ENCODE assay signal across 30 cellular contexts in genomic region chr18:67373636-67374035, GRCh38.
"Had no signal": no experiment of that assay in that cellular context is flagged by ENCODE, and none has a peak within 500 bp of the region (broad histone marks: within the 10 kb centered on the region; RNA-seq: fewer than 3 reads in every experiment).

No MANE protein-coding gene starts in this region.

- H3K27ac Mint-ChIP-seq: activated B cell treated with CpG ODN at 0.5 μM for 24 hours; activated CD8-positive, alpha-beta T cell treated with anti-CD3 and anti-CD28 coated beads for 36 hours; activated naive CD4-positive, alpha-beta T cell treated with anti-CD3 and anti-CD28 coated beads for 36 hours; activated naive CD4-positive, alpha-beta T cell treated with anti-CD3 and anti-CD28 coated beads, Interleukin-2, amount 50 U/mL, for 24 hours; activated naive CD8-positive, alpha-beta T cell treated with anti-CD3 and anti-CD28 coated beads for 36 hours; activated naive CD8-positive, alpha-beta T cell treated with anti-CD3 and anti-CD28 coated beads, Interleukin-2, amount 50 U/mL, for 24 hours; activated T-helper 17 cell treated with anti-CD3 and anti-CD28 coated beads, Interleukin-2, amount 50 U/mL, for 72 hours; T-helper 17 cell; T-helper 2 cell treated with Interferon-gamma antibody and Interleukin-4, amounts not matched to agents 5 μg/mL and 100 μg/mL, for 36 hours had no signal

- H3K27me3 Mint-ChIP-seq: activated B cell treated with CpG ODN at 0.5 μM for 24 hours; activated naive CD4-positive, alpha-beta T cell treated with anti-CD3 and anti-CD28 coated beads, Interleukin-2, amount 50 U/mL, for 24 hours; activated naive CD8-positive, alpha-beta T cell treated with anti-CD3 and anti-CD28 coated beads for 36 hours; activated naive CD8-positive, alpha-beta T cell treated with anti-CD3 and anti-CD28 coated beads, Interleukin-2, amount 50 U/mL, for 24 hours; activated T-helper 17 cell treated with anti-CD3 and anti-CD28 coated beads, Interleukin-2, amount 50 U/mL, for 72 hours; T-helper 17 cell had no signal

- H3K9me3 Mint-ChIP-seq: activated B cell treated with CpG ODN at 0.5 μM for 24 hours; activated CD8-positive, alpha-beta T cell treated with anti-CD3 and anti-CD28 coated beads for 36 hours; activated naive CD4-positive, alpha-beta T cell treated with anti-CD3 and anti-CD28 coated beads for 36 hours; activated naive CD4-positive, alpha-beta T cell treated with anti-CD3 and anti-CD28 coated beads, Interleukin-2, amount 50 U/mL, for 24 hours; activated naive CD8-positive, alpha-beta T cell treated with anti-CD3 and anti-CD28 coated beads, Interleukin-2, amount 50 U/mL, for 24 hours; activated T-helper 17 cell treated with anti-CD3 and anti-CD28 coated beads, Interleukin-2, amount 50 U/mL, for 72 hours; T-helper 2 cell treated with Interferon-gamma antibody and Interleukin-4, amounts not matched to agents 5 μg/mL and 100 μg/mL, for 36 hours had no signal

- H3K4me3 ChIP-seq: adrenal gland, body of pancreas, colonic mucosa, esophagus squamous epithelium, gastrocnemius medialis had no signal

- H3K4me1 Mint-ChIP-seq: activated B cell treated with CpG ODN at 0.5 μM for 24 hours; activated naive CD4-positive, alpha-beta T cell treated with anti-CD3 and anti-CD28 coated beads, Interleukin-2, amount 50 U/mL, for 24 hours; activated naive CD8-positive, alpha-beta T cell treated with anti-CD3 and anti-CD28 coated beads for 36 hours; activated naive CD8-positive, alpha-beta T cell treated with anti-CD3 and anti-CD28 coated beads, Interleukin-2, amount 50 U/mL, for 24 hours; activated T-helper 17 cell treated with anti-CD3 and anti-CD28 coated beads, Interleukin-2, amount 50 U/mL, for 72 hours; T-helper 17 cell had no signal

- H3K27me3 ChIP-seq: adrenal gland, body of pancreas, colonic mucosa, esophagus squamous epithelium, foreskin keratinocyte, gastrocnemius medialis had no signal

- H3K27ac ChIP-seq: adrenal gland, body of pancreas, colonic mucosa, epithelial cell of prostate, esophagus squamous epithelium, foreskin keratinocyte, gastrocnemius medialis, WERI-Rb-1 had no signal

- H3K9me3 ChIP-seq: adrenal gland, body of pancreas, colonic mucosa, esophagus squamous epithelium, gastrocnemius medialis had no signal

- H3K4me1 ChIP-seq: adrenal gland, body of pancreas, colonic mucosa, esophagus squamous epithelium, foreskin keratinocyte, gastrocnemius medialis had no signal

- DNase-seq: activated B cell treated with CpG ODN at 0.5 μM for 24 hours; activated CD4-positive, alpha-beta T cell treated with anti-CD3 and anti-CD28 coated beads for 48 hours; activated CD4-positive, alpha-beta T cell treated with anti-CD3 and anti-CD28 coated beads, Interleukin-2, amount 50 U/mL, for 1 hour; activated CD4-positive, alpha-beta T cell treated with anti-CD3 and anti-CD28 coated beads, Interleukin-2, amount 50 U/mL, for 48 hours; activated CD8-positive, alpha-beta memory T cell treated with anti-CD3 and anti-CD28 coated beads for 24 hours; activated CD8-positive, alpha-beta T cell treated with anti-CD3 and anti-CD28 coated beads for 36 hours; activated effector memory CD4-positive, alpha-beta T cell treated with anti-CD3 and anti-CD28 coated beads, Interleukin-2, amount 50 U/mL, for 16 hours; activated naive CD4-positive, alpha-beta T cell treated with anti-CD3 and anti-CD28 coated beads for 36 hours; activated naive CD8-positive, alpha-beta T cell treated with anti-CD3 and anti-CD28 coated beads for 36 hours; activated naive CD8-positive, alpha-beta T cell treated with anti-CD3 and anti-CD28 coated beads, Interleukin-2, amount 50 U/mL, for 24 hours; activated T-cell treated with anti-CD3 and anti-CD28 coated beads, Interleukin-2, amount 50 U/mL, for 4 hours; adrenal gland; amygdala; aorta; body of pancreas; caudate nucleus; colonic mucosa; effector CD8-positive, alpha-beta T cell; esophagus squamous epithelium; foreskin keratinocyte; gastrocnemius medialis; glutamatergic neuron; T-helper 1 cell; T-helper 17 cell; T1000; WERI-Rb-1 had no signal

- H3K36me3 ChIP-seq: adrenal gland, colonic mucosa, esophagus squamous epithelium, gastrocnemius medialis, WERI-Rb-1 had no signal

- H3K4me3 Mint-ChIP-seq: activated B cell treated with CpG ODN at 0.5 μM for 24 hours; activated CD8-positive, alpha-beta T cell treated with anti-CD3 and anti-CD28 coated beads for 36 hours; activated naive CD4-positive, alpha-beta T cell treated with anti-CD3 and anti-CD28 coated beads for 36 hours; activated naive CD4-positive, alpha-beta T cell treated with anti-CD3 and anti-CD28 coated beads, Interleukin-2, amount 50 U/mL, for 24 hours; activated naive CD8-positive, alpha-beta T cell treated with anti-CD3 and anti-CD28 coated beads for 36 hours; activated naive CD8-positive, alpha-beta T cell treated with anti-CD3 and anti-CD28 coated beads, Interleukin-2, amount 50 U/mL, for 24 hours; activated T-cell treated with anti-CD3 and anti-CD28 coated beads, Interleukin-2, amount 50 U/mL, for 4 hours; activated T-helper 17 cell treated with anti-CD3 and anti-CD28 coated beads, Interleukin-2, amount 50 U/mL, for 72 hours; T-helper 17 cell; T-helper 2 cell treated with Interferon-gamma antibody and Interleukin-4, amounts not matched to agents 5 μg/mL and 100 μg/mL, for 36 hours had no signal

- H3K36me3 Mint-ChIP-seq: activated naive CD4-positive, alpha-beta T cell treated with anti-CD3 and anti-CD28 coated beads, Interleukin-2, amount 50 U/mL, for 24 hours; activated naive CD8-positive, alpha-beta T cell treated with anti-CD3 and anti-CD28 coated beads for 36 hours had no signal
